Comparison of ENCODE assay signal across 13 cellular contexts in the genomic region with DNA sequence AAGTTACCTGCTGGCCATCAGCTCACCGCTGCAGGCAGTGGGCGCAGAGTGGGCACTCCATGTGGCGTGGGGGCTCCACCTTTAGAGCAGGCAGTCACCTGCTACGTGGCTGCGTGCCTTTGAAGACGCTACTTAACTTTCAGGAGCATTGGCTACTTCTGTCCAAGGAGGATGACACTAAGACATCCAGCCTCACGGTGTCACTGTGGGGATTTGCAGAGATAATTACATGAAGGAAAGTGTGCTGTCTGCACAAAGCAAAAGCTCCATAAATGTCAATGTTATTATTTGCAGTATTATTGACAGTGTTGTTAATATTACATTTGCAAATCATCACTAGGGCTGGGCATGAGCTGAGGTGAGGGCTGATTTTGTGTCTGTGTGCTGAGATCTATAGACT.
DNase-seq lines count a peak whose midpoint lies in the region; FAIRE-seq and TF ChIP-seq lines count a peak whose summit lies in the region.
"Had no signal": no experiment of that assay in that cellular context is flagged by ENCODE, and none has a peak within 500 bp of the region (broad histone marks: within the 10 kb centered on the region; RNA-seq: fewer than 3 reads in every experiment).

No MANE protein-coding gene starts in this region.

- DNase-seq in NCI-H526 (lab: John Stamatoyannopoulos, UW) (peak; percentile 10 to 38), NCI-H526 treated with DMSO at 0.1 percent for 48 hours (lab: John Stamatoyannopoulos, UW) (no peak), HT-29 (ENCODE audit: low spot score) (peak; percentile 7), brain microvascular endothelial cell (no peak), midbrain (lab: John Stamatoyannopoulos, UW) (peak; percentile 58), GM19239 (ENCODE audit: insufficient read length, low spot score) (no peak), GF-D8 (lab: John Stamatoyannopoulos, UW) (no peak), dermis blood vessel endothelial cell (no peak)
- DNase-seq: DMS79 treated with DMSO at 0.1 percent for 48 hours; effector memory CD4-positive, alpha-beta T cell; KBM-7; SHP77 treated with DMSO at 0.1 percent for 48 hours had no signal

- in situ Hi-C loops in brain microvascular endothelial cell (cut with HindIII; ENCODE audit: low pct_ligation_motif_present, low sequenced_read_pairs): no loop called here

- H3K27ac ChIP-seq in brain microvascular endothelial cell: no peak overlapping the region
- H3K27ac ChIP-seq: upper lobe of left lung had no signal

- H3K36me3 ChIP-seq in brain microvascular endothelial cell (replicated peaks): no peaks in the 10 kb centered on the region
- H3K36me3 ChIP-seq: upper lobe of left lung had no signal

- H3K27me3 ChIP-seq in brain microvascular endothelial cell (replicated peaks): no peaks in the 10 kb centered on the region
- H3K27me3 ChIP-seq: upper lobe of left lung had no signal

- no peak overlapping the region for H3K4me3 ChIP-seq in brain microvascular endothelial cell (ENCODE audit: low read depth, low read length)
- H3K4me3 ChIP-seq: upper lobe of left lung had no signal

- peak; percentile 31 for TF ChIP-seq CTCF in brain microvascular endothelial cell (IDR thresholded peaks at IDR 0.05; ENCODE audit: low read depth, low read length, missing control alignments)

- no peak for FAIRE-seq in GM19239 (lab: Jason Lieb, UNC)

Comparison
In these comparisons a context has a peak if more than half of its experiments do, and no peak if none do; other contexts are left out.
1. DNase-seq: peak in NCI-H526 (2 of 2), HT-29 (single experiment) and midbrain (single experiment); none in NCI-H526 treated with DMSO at 0.1 percent for 48 hours (single experiment), brain microvascular endothelial cell (single experiment), GM19239 (single experiment), GF-D8 (single experiment) and dermis blood vessel endothelial cell (single experiment).